Comparison of ENCODE assay signal across 23 cellular contexts in the genomic region with DNA sequence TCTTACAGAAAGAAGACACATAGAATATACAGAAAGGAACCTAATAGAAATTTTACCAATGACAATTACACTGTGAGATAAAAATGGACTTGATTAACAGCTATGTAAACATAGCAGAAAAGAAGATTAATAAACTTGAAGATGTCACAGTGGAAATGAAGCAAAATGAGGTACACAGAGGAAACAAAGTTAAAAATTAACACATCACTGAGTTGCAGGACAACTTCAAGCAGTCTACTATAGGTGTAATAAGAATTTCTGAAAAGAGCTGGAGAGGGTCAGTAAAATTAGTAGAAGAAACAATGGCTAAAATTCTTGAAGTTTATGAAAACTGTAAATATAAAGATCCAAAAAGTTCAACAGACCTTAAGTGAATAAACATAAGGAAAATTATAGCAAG.
"Had no signal": no experiment of that assay in that cellular context is flagged by ENCODE, and none has a peak within 500 bp of the region (broad histone marks: within the 10 kb centered on the region; RNA-seq: fewer than 3 reads in every experiment).

No MANE protein-coding gene starts in this region.

- DNase-seq: Karpas-422, KG1, MG63, NCI-H1092, NCI-H1105 treated with DMSO at 0.1 percent for 48 hours, NCI-H1417 treated with DMSO at 0.1 percent for 48 hours, NCI-H146, NCI-H1694 treated with DMSO at 0.1 percent for 48 hours, NCI-H1930, NCI-H2081, NCI-H2107, NCI-H226, NCI-H446, NCI-H510A, NCI-H524 treated with DMSO at 0.1 percent for 48 hours, NCI-H69, NCI-H774, Right ventricle myocardium superior, RPMI8226, SIG-M5 had no signal

- H3K27me3 ChIP-seq: MG63, SJSA1 had no signal

- H3K4me3 ChIP-seq: MG63, SJSA1, SK-N-MC had no signal

- ATAC-seq: HepG2 had no signal

- H3K27ac ChIP-seq: SJSA1, SK-N-MC had no signal
